In the genomic region with DNA sequence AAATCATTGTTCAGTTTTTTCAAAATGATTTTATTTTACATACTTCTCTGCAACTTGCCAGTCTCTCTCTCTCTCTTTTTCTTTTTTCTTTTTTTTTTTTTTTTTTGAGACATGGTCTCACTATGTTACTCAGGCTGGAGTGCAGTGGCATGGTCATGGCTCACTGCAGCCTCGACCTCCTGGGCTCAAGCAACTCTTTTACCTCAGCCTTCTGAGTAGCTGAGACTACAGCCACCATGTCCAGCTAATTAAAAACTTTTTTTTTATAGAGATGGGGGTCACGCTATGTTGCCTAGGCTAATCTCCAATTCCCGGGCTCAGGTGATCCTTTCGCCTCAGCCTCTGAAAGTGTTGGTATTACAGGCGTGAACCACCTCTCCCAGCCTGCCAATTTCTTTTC, we compare ENCODE assay signal across 1 cellular context.
TF ChIP-seq lines count a peak whose summit lies in the region.

No MANE protein-coding gene starts in this region.

TF ChIP-seq in IMR-90, 13 proteins besides CTCF, POLR2A, EP300 and RAD21:
- TF ChIP-seq BHLHE40 (IDR thresholded peaks at IDR 0.05; ENCODE audit: low read depth, low read length): no peak
- no peak for TF ChIP-seq SMC3 (IDR thresholded peaks at IDR 0.05; ENCODE audit: low read depth, low read length)
- TF ChIP-seq MAZ (IDR thresholded peaks at IDR 0.05; ENCODE audit: borderline replicate concordance, low read depth, low read length): no peak
- no peak for TF ChIP-seq CHD1 (IDR thresholded peaks at IDR 0.05; ENCODE audit: low read depth, low read length)
- TF ChIP-seq, protein P1, sequence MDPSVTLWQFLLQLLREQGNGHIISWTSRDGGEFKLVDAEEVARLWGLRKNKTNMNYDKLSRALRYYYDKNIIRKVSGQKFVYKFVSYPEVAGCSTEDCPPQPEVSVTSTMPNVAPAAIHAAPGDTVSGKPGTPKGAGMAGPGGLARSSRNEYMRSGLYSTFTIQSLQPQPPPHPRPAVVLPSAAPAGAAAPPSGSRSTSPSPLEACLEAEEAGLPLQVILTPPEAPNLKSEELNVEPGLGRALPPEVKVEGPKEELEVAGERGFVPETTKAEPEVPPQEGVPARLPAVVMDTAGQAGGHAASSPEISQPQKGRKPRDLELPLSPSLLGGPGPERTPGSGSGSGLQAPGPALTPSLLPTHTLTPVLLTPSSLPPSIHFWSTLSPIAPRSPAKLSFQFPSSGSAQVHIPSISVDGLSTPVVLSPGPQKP (IDR thresholded peaks at IDR 0.05; ENCODE audit: borderline replicate concordance, low read depth, low read length): no peak
- no peak for TF ChIP-seq NFE2L2 (IDR thresholded peaks at IDR 0.05; ENCODE audit: low read depth, low read length)
- no peak for TF ChIP-seq RCOR1 (IDR thresholded peaks at IDR 0.05; ENCODE audit: insufficient replicate concordance, low read length)
- no peak for TF ChIP-seq MAFK (IDR thresholded peaks at IDR 0.05; ENCODE audit: low read depth, low read length)
- TF ChIP-seq RFX5 (IDR thresholded peaks at IDR 0.05; ENCODE audit: low read depth, low read length): no peak
- TF ChIP-seq CEBPB (IDR thresholded peaks at IDR 0.05; ENCODE audit: low read depth, low read length): no peak
- TF ChIP-seq, protein P2, sequence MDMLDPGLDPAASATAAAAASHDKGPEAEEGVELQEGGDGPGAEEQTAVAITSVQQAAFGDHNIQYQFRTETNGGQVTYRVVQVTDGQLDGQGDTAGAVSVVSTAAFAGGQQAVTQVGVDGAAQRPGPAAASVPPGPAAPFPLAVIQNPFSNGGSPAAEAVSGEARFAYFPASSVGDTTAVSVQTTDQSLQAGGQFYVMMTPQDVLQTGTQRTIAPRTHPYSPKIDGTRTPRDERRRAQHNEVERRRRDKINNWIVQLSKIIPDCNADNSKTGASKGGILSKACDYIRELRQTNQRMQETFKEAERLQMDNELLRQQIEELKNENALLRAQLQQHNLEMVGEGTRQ (IDR thresholded peaks at IDR 0.05; ENCODE audit: low read depth, low read length): no peak
- no peak for TF ChIP-seq FOS (IDR thresholded peaks at IDR 0.05; ENCODE audit: low read depth, low read length)
- TF ChIP-seq MXI1 (IDR thresholded peaks at IDR 0.05; ENCODE audit: borderline replicate concordance, low read depth, low read length): no peak
